Comparison of ENCODE assay signal across 22 cellular contexts in genomic region chr7:45325378-45325777, GRCh38.
"Had no signal": no experiment of that assay in that cellular context is flagged by ENCODE, and none has a peak within 500 bp of the region (broad histone marks: within the 10 kb centered on the region; RNA-seq: fewer than 3 reads in every experiment).

No MANE protein-coding gene starts in this region.

- H3K36me3 ChIP-seq: breast epithelium, lower lobe of right lung, neural progenitor cell, right atrium auricular region, upper lobe of left lung had no signal

- DNase-seq: activated B cell treated with CpG ODN at 0.5 μM for 24 hours; activated CD4-positive, alpha-beta T cell treated with anti-CD3 and anti-CD28 coated beads, Interleukin-2, amount 50 U/mL, for 1 hour; activated naive CD4-positive, alpha-beta T cell; activated T-cell treated with anti-CD3 and anti-CD28 coated beads for 4 hours; activated T-cell treated with anti-CD3 and anti-CD28 coated beads, Interleukin-2, amount 50 U/mL, for 72 hours; central memory CD4-positive, alpha-beta T cell; head of caudate nucleus; hypothalamus; kidney glomerular epithelial cell; lower lobe of right lung; mesenchymal stem cell; natural killer cell; stimulated activated CD4-positive, alpha-beta T cell treated with anti-CD3 and anti-CD28 coated beads, Interleukin-15, amount 100 ng/mL, for 24 hours; stimulated activated CD4-positive, alpha-beta T cell treated with anti-CD3 and anti-CD28 coated beads, Interleukin-2, amount 100 ng/mL, for 24 hours; T-helper 17 cell; T1000; upper lobe of left lung had no signal

- ATAC-seq: activated naive CD4-positive, alpha-beta T cell treated with anti-CD3 and anti-CD28 coated beads, Interleukin-2, amount 50 U/mL, for 72 hours; activated T-cell treated with anti-CD3 and anti-CD28 coated beads, Interleukin-2, amount 50 U/mL, for 72 hours; left lobe of liver; natural killer cell; T-helper 17 cell had no signal

- H3K9ac ChIP-seq: neural progenitor cell had no signal

- H3K4me2 ChIP-seq: neural progenitor cell had no signal

- H3K27ac ChIP-seq: breast epithelium, lower lobe of right lung, neural progenitor cell, right atrium auricular region, upper lobe of left lung had no signal

- H3K4me3 ChIP-seq: breast epithelium, lower lobe of right lung, neural progenitor cell, right atrium auricular region, upper lobe of left lung had no signal

- H3K4me1 ChIP-seq: breast epithelium, lower lobe of right lung, right atrium auricular region had no signal

- H3K27me3 ChIP-seq: breast epithelium, neural progenitor cell, right atrium auricular region, upper lobe of left lung had no signal
